In genomic region chr3:17891139-17891850, GRCh38 we compare ENCODE assay signal across 15 cellular contexts.
A peak's percentile ranks its signal among the peaks of the same experiment; 100 is the strongest.
DNase-seq lines count a peak whose midpoint lies in the region; ATAC-seq and TF ChIP-seq lines count a peak whose summit lies in the region.
"Had no signal": no experiment of that assay in that cellular context is flagged by ENCODE, and none has a peak within 500 bp of the region (broad histone marks: within the 10 kb centered on the region; RNA-seq: fewer than 3 reads in every experiment).

No MANE protein-coding gene starts in this region.

- intact Hi-C loops in PC-3 (cut with micrococcal nuclease) = loop anchor here (5.0 kb wide), 1 partner anchor 86 kb away; no protein-coding TSS in a partner anchor

- ATAC-seq in PC-3 = peak; percentile 79
- no peak for ATAC-seq in stimulated activated memory B cell treated with anti-CD40 and anti-IgM and Interleukin-4, amounts not matched to agents 10 μg/mL and 1 μg/mL and 100 μg/mL, for 72 hours
- no peak for ATAC-seq in T-helper 17 cell
- ATAC-seq: HCT116 had no signal

- peaks cover 13% of the 10 kb centered on the region for H3K4me1 ChIP-seq in PC-3 (ENCODE audit: insufficient read depth, low read length)

- H3F3A ChIP-seq in PC-3 (ENCODE audit: low read length, unreplicated experiment) = no peaks in the 10 kb centered on the region

- no peaks in the 10 kb centered on the region for H3K36me3 ChIP-seq in PC-3 (ENCODE audit: low read depth, low read length)

- H2AFZ ChIP-seq in PC-3 (ENCODE audit: low read length) = no peak overlapping the region

- H3K9me3 ChIP-seq in PC-3 (ENCODE audit: low read length) = no peaks in the 10 kb centered on the region
- no peaks in the 10 kb centered on the region for H3K9me3 ChIP-seq in T-helper 17 cell (ENCODE audit: control insufficient read depth, low read length, poor library complexity, severe bottlenecking)

- no peaks in the 10 kb centered on the region for H4K20me1 ChIP-seq in PC-3 (ENCODE audit: low read length)

- H3K27ac ChIP-seq in PC-3 (ENCODE audit: low read length) = no peak overlapping the region

- DNase-seq in EH (ENCODE audit: low read depth) = peak; percentile 13
- peak; percentile 72 for DNase-seq in PC-3
- peak; percentile 43 for DNase-seq in fibroblast of mammary gland (ENCODE audit: low read depth)
- DNase-seq in skeletal muscle cell (ENCODE audit: low read depth) = peak; percentile 15
- DNase-seq in NCI-H1092 (lab: John Stamatoyannopoulos, UW) = no peak
- DNase-seq in T-helper 17 cell = no peak
- DNase-seq: activated CD4-positive, alpha-beta T cell treated with anti-CD3 and anti-CD28 coated beads for 48 hours; activated naive CD4-positive, alpha-beta T cell treated with anti-CD3 and anti-CD28 coated beads for 36 hours; NCI-H345; stimulated activated CD4-positive, alpha-beta T cell treated with anti-CD3 and anti-CD28 coated beads, Interleukin-1b, Interleukin-23, amount 100 ng/mL, for 48 hours had no signal

- no peak overlapping the region for H3K27ac Mint-ChIP-seq in stimulated activated memory B cell treated with anti-CD40 and anti-IgM and Interleukin-4, amounts not matched to agents 10 μg/mL and 1 μg/mL and 100 μg/mL, for 72 hours
- no peak overlapping the region for H3K27ac Mint-ChIP-seq in T-helper 17 cell
- H3K27ac Mint-ChIP-seq: activated naive CD4-positive, alpha-beta T cell treated with anti-CD3 and anti-CD28 coated beads for 36 hours; brain; CD14-positive monocyte had no signal

- H3K27me3 ChIP-seq in PC-3 (ENCODE audit: low read length) = no peaks in the 10 kb centered on the region

- H3K27me3 Mint-ChIP-seq in stimulated activated memory B cell treated with anti-CD40 and anti-IgM and Interleukin-4, amounts not matched to agents 10 μg/mL and 1 μg/mL and 100 μg/mL, for 72 hours = peaks cover 31% of the 10 kb centered on the region
- peaks cover 21% of the 10 kb centered on the region for H3K27me3 Mint-ChIP-seq in T-helper 17 cell

- POLR2A ChIA-PET in PC-3 (lab: Charles Lee; ENCODE audit: unreplicated experiment) = no interaction called here

- CTCF ChIA-PET in PC-3 (lab: Charles Lee) = no interaction called here

- no peaks in the 10 kb centered on the region for H3K9me3 Mint-ChIP-seq in stimulated activated memory B cell treated with anti-CD40 and anti-IgM and Interleukin-4, amounts not matched to agents 10 μg/mL and 1 μg/mL and 100 μg/mL, for 72 hours
- H3K9me3 Mint-ChIP-seq: neural crest cell had no signal

- H3K79me2 ChIP-seq in PC-3 (ENCODE audit: low read length) = no peaks in the 10 kb centered on the region

- TF ChIP-seq CTCF in PC-3 (conservative IDR thresholded peaks at IDR 0.05; ENCODE audit: low read depth, low read length) (no peak), fibroblast of mammary gland (conservative IDR thresholded peaks at IDR 0.05; ENCODE audit: control insufficient read depth, insufficient read depth, low read depth, low read length) (no peak)

- H3K4me1 Mint-ChIP-seq in stimulated activated memory B cell treated with anti-CD40 and anti-IgM and Interleukin-4, amounts not matched to agents 10 μg/mL and 1 μg/mL and 100 μg/mL, for 72 hours = no peaks in the 10 kb centered on the region
- no peaks in the 10 kb centered on the region for H3K4me1 Mint-ChIP-seq in T-helper 17 cell
- H3K4me1 Mint-ChIP-seq: brain, CD14-positive monocyte had no signal

- no TSS peak for BruUV-seq in PC-3 (replicated peaks; lab: Mats Ljungman, UMichigan)

- H3K4me2 ChIP-seq in PC-3 (ENCODE audit: low read length) = no peak overlapping the region

- H3K36me3 Mint-ChIP-seq in stimulated activated memory B cell treated with anti-CD40 and anti-IgM and Interleukin-4, amounts not matched to agents 10 μg/mL and 1 μg/mL and 100 μg/mL, for 72 hours = no peaks in the 10 kb centered on the region
- H3K36me3 Mint-ChIP-seq in T-helper 17 cell (ENCODE audit: low read depth) = no peaks in the 10 kb centered on the region
- H3K36me3 Mint-ChIP-seq: brain, CD14-positive monocyte had no signal

- no peak overlapping the region for H3K9ac ChIP-seq in PC-3 (ENCODE audit: low read length)

- H3K9me2 ChIP-seq in PC-3 (replicated peaks; ENCODE audit: low read length) = no peaks in the 10 kb centered on the region

- H3K4me3 Mint-ChIP-seq in stimulated activated memory B cell treated with anti-CD40 and anti-IgM and Interleukin-4, amounts not matched to agents 10 μg/mL and 1 μg/mL and 100 μg/mL, for 72 hours = no peak overlapping the region
- H3K4me3 Mint-ChIP-seq in T-helper 17 cell = no peak overlapping the region
- H3K4me3 Mint-ChIP-seq: activated naive CD4-positive, alpha-beta T cell treated with anti-CD3 and anti-CD28 coated beads for 36 hours; brain; CD14-positive monocyte; neural crest cell had no signal

- H3K4me3 ChIP-seq in PC-3 (ENCODE audit: low read length) = no peak overlapping the region
- H3K4me3 ChIP-seq in fibroblast of mammary gland (ENCODE audit: control insufficient read depth, low read depth, low read length) = no peak overlapping the region
- no peak overlapping the region for H3K4me3 ChIP-seq in skeletal muscle cell (ENCODE audit: low read depth, low read length)

Comparison
In these comparisons a context has a peak if more than half of its experiments do, and no peak if none do; other contexts are left out.
1. DNase-seq: peak in EH (single experiment), PC-3 (single experiment), fibroblast of mammary gland (single experiment) and skeletal muscle cell (single experiment); none in NCI-H1092 (single experiment) and T-helper 17 cell (0 of 3).